ENCODE assay signal across 1 cellular context in genomic region chr3:48663489-48664312, GRCh38.
TF ChIP-seq lines count a peak whose summit lies in the region.

No MANE protein-coding gene starts in this region.

TF ChIP-seq in K562, 482 proteins besides CTCF, POLR2A, EP300 and RAD21 (continued from another document and continues in another):
- no peak for TF ChIP-seq MLX (CRISPR knock-in tag; conservative IDR thresholded peaks at IDR 0.05)
- TF ChIP-seq JUN (IDR thresholded peaks at IDR 0.05; ENCODE audit: borderline replicate concordance, low read depth, low read length): peak; percentile 72
- TF ChIP-seq JUN (CRISPR knock-in tag; IDR thresholded peaks at IDR 0.05; ENCODE audit: borderline replicate concordance): no peak; the same call in 1 of the 2 replicates
- TF ChIP-seq ETV6 (IDR thresholded peaks at IDR 0.05; ENCODE audit: borderline replicate concordance in 1 of 2, low read depth in 2 of 2, low read length in 1 of 2): no peak
- TF ChIP-seq ETV6 (CRISPR knock-in tag; IDR thresholded peaks at IDR 0.05; ENCODE audit: borderline replicate concordance): peak; percentile 62; the same call in 1 of the 2 replicates
- TF ChIP-seq RFX1 (IDR thresholded peaks at IDR 0.05): no peak
- TF ChIP-seq DMBX1 (CRISPR knock-in tag; IDR thresholded peaks at IDR 0.05; ENCODE audit: borderline replicate concordance): no peak
- TF ChIP-seq NCOR1 (IDR thresholded peaks at IDR 0.05): no peak
- no peak for TF ChIP-seq BRF2 (IDR thresholded peaks at IDR 0.05; ENCODE audit: borderline replicate concordance, insufficient read depth, insufficient read length)
- TF ChIP-seq ZNF699 (CRISPR knock-in tag; IDR thresholded peaks at IDR 0.05; ENCODE audit: insufficient replicate concordance): no peak
- no peak for TF ChIP-seq SAFB (IDR thresholded peaks at IDR 0.05; ENCODE audit: borderline replicate concordance, low read depth, low read length)
- TF ChIP-seq SMC3 (conservative IDR thresholded peaks at IDR 0.05; ENCODE audit: insufficient read depth, low read depth, low read length): no peak
- no peak for TF ChIP-seq PTTG1 (tag; IDR thresholded peaks at IDR 0.05; ENCODE audit: low read depth)
- no peak for TF ChIP-seq GATAD2A (IDR thresholded peaks at IDR 0.05)
- TF ChIP-seq TEAD2 (tag; IDR thresholded peaks at IDR 0.05): 0 out of 2 replicates have a peak, but pooled peaks have one; percentile 60
- no peak for TF ChIP-seq ZNF395 (CRISPR knock-in tag; IDR thresholded peaks at IDR 0.05)
- TF ChIP-seq SREBF1 (IDR thresholded peaks at IDR 0.05; ENCODE audit: borderline replicate concordance, low read depth, low read length): no peak
- TF ChIP-seq ZKSCAN1 (IDR thresholded peaks at IDR 0.05; ENCODE audit: low read depth, low read length): 0 out of 2 replicates have a peak, but pooled peaks have one; percentile 22
- no peak for TF ChIP-seq ELK3 (CRISPR knock-in tag; IDR thresholded peaks at IDR 0.05)
- TF ChIP-seq ZNF431 (CRISPR knock-in tag; IDR thresholded peaks at IDR 0.05): peak; percentile 52; the same call in 1 of the 2 replicates
- TF ChIP-seq DDX20 (tag; IDR thresholded peaks at IDR 0.05; ENCODE audit: low read depth): no peak
- TF ChIP-seq ZBTB12 (CRISPR knock-in tag; IDR thresholded peaks at IDR 0.05): 0 out of 2 replicates have a peak, but pooled peaks have one; percentile 12
- 0 out of 2 replicates have a peak, but pooled peaks have one; percentile 9 for TF ChIP-seq ATF6 (CRISPR knock-in tag; IDR thresholded peaks at IDR 0.05)
- TF ChIP-seq ZBTB7A (IDR thresholded peaks at IDR 0.05; ENCODE audit: borderline replicate concordance, control insufficient read depth, low read depth, low read length): peak; percentile 26; the same call in 1 of the 2 replicates
- TF ChIP-seq POLR2G (IDR thresholded peaks at IDR 0.05; ENCODE audit: low read depth, low read length): peak; percentile 87
- no peak for TF ChIP-seq PTRF (tag; IDR thresholded peaks at IDR 0.05)
- no peak for TF ChIP-seq TFE3 (CRISPR knock-in tag; IDR thresholded peaks at IDR 0.05)
- peak; percentile 55 for TF ChIP-seq HMGN3 (IDR thresholded peaks at IDR 0.05; ENCODE audit: borderline replicate concordance, extremely low read depth, insufficient read length, low read depth, low read length)
- no peak for TF ChIP-seq ERF (CRISPR knock-in tag; IDR thresholded peaks at IDR 0.05)
- peak; percentile 28 for TF ChIP-seq PHF20 (IDR thresholded peaks at IDR 0.05; ENCODE audit: partially characterized antibody)
- no peak for TF ChIP-seq PBX2 (CRISPR knock-in tag; IDR thresholded peaks at IDR 0.05; ENCODE audit: low read depth)
- no peak for TF ChIP-seq PBX2 (tag; conservative IDR thresholded peaks at IDR 0.05; ENCODE audit: low read depth)
- peak; percentile 72; the same call in 1 of the 2 replicates for TF ChIP-seq NR3C1 (CRISPR knock-in tag; IDR thresholded peaks at IDR 0.05)
- TF ChIP-seq NBN (IDR thresholded peaks at IDR 0.05; ENCODE audit: low read depth): no peak
- TF ChIP-seq ZNF717 (CRISPR knock-in tag; IDR thresholded peaks at IDR 0.05): no peak
- TF ChIP-seq CHD2 (IDR thresholded peaks at IDR 0.05; ENCODE audit: low read depth, low read length): peak; percentile 52; the same call in 1 of the 2 replicates
- TF ChIP-seq ZNF696 (CRISPR knock-in tag; conservative IDR thresholded peaks at IDR 0.05): no peak
- no peak; the same call in none of the 2 replicates for TF ChIP-seq TOE1 (IDR thresholded peaks at IDR 0.05; ENCODE audit: borderline replicate concordance)
- TF ChIP-seq TOE1 (CRISPR knock-in tag; IDR thresholded peaks at IDR 0.05; ENCODE audit: borderline replicate concordance, low read depth): no peak
- no peak for TF ChIP-seq TRIM28 (IDR thresholded peaks at IDR 0.05)
- peak; percentile 73; the same call in 1 of the 2 replicates for TF ChIP-seq CREB3L1 (IDR thresholded peaks at IDR 0.05; ENCODE audit: borderline replicate concordance, low read depth)
- no peak for TF ChIP-seq HINFP (tag; conservative IDR thresholded peaks at IDR 0.05; ENCODE audit: low read depth)
- peak; percentile 95 for TF ChIP-seq BHLHE40 (IDR thresholded peaks at IDR 0.05; ENCODE audit: low read length)
- no peak for TF ChIP-seq POU5F1 (IDR thresholded peaks at IDR 0.05; ENCODE audit: borderline replicate concordance, low read depth, low read length, partially characterized antibody)
- TF ChIP-seq E2F3 (CRISPR knock-in tag; IDR thresholded peaks at IDR 0.05): no peak
